Comparison of ENCODE assay signal across 2 cellular contexts in genomic region chr19:18489627-18490184, GRCh38.
TF ChIP-seq lines count a peak whose summit lies in the region.

No MANE protein-coding gene starts in this region.

TF ChIP-seq in liver, 16 proteins besides CTCF, POLR2A, EP300 and RAD21:
- TF ChIP-seq ATF3 (IDR thresholded peaks at IDR 0.05) (no peak), FOXA2 (IDR thresholded peaks at IDR 0.05) (no peak), HNF4G (IDR thresholded peaks at IDR 0.05) (no peak), MAX (IDR thresholded peaks at IDR 0.05) (no peak), SP1 (IDR thresholded peaks at IDR 0.05) (no peak), GABPA (IDR thresholded peaks at IDR 0.05 in 1 of 2, conservative IDR thresholded peaks at IDR 0.05 in 1 of 2) (no peak), RXRA (IDR thresholded peaks at IDR 0.05) (no peak), YY1 (IDR thresholded peaks at IDR 0.05) (no peak), TAF1 (conservative IDR thresholded peaks at IDR 0.05) (no peak), FOXA1 (IDR thresholded peaks at IDR 0.05) (no peak), JUND (IDR thresholded peaks at IDR 0.05) (no peak), ZBTB33 (IDR thresholded peaks at IDR 0.05) (no peak), HNF4A (conservative IDR thresholded peaks at IDR 0.05) (no peak), NR2F2 (IDR thresholded peaks at IDR 0.05) (no peak), EGR1 (IDR thresholded peaks at IDR 0.05; ENCODE audit: low read depth in 2 of 2) (no peak), REST (IDR thresholded peaks at IDR 0.05) (no peak)

TF ChIP-seq in HepG2, 621 proteins besides CTCF, POLR2A, EP300 and RAD21:
- TF ChIP-seq THRA (CRISPR knock-in tag; IDR thresholded peaks at IDR 0.05; ENCODE audit: borderline replicate concordance) (no peak), ZBTB21 (CRISPR knock-in tag; IDR thresholded peaks at IDR 0.05) (no peak), NCOA2 (CRISPR knock-in tag; IDR thresholded peaks at IDR 0.05) (no peak), MTF2 (CRISPR knock-in tag; IDR thresholded peaks at IDR 0.05; ENCODE audit: borderline replicate concordance) (no peak), ZNF580 (CRISPR knock-in tag; IDR thresholded peaks at IDR 0.05; ENCODE audit: borderline replicate concordance, low read depth) (no peak), ZNF768 (CRISPR knock-in tag; IDR thresholded peaks at IDR 0.05) (no peak), HNF4A (CRISPR knock-in tag; IDR thresholded peaks at IDR 0.05) (no peak), TBX2 (CRISPR knock-in tag; IDR thresholded peaks at IDR 0.05; ENCODE audit: borderline replicate concordance) (no peak), RNF2 (conservative IDR thresholded peaks at IDR 0.05; ENCODE audit: low read depth) (no peak), KAT2B (IDR thresholded peaks at IDR 0.05; ENCODE audit: borderline replicate concordance, low read depth, low read length) (no peak), AGO2 (optimal IDR thresholded peaks at IDR 0.05; ENCODE audit: low read depth, low read length) (no peak), ZNF556 (CRISPR knock-in tag; IDR thresholded peaks at IDR 0.05; ENCODE audit: borderline replicate concordance) (no peak)
TF ChIP-seq in HepG2: peak in this region for 0.
